27 cellular contexts compared by ENCODE assay signal in genomic region chr22:22894740-22895731, GRCh38. TPM values are rescaled to one million over a fixed set of nuclear protein-coding genes. Genes with fewer than 3 reads are reported as not detected.
A peak's percentile ranks its signal among the peaks of the same experiment; 100 is the strongest.
DNase-seq lines count a peak whose midpoint lies in the region; ATAC-seq, FAIRE-seq and TF ChIP-seq lines count a peak whose summit lies in the region.
"Had no signal": no experiment of that assay in that cellular context is flagged by ENCODE, and none has a peak within 500 bp of the region (broad histone marks: within the 10 kb centered on the region; RNA-seq: fewer than 3 reads in every experiment).

No MANE protein-coding gene starts in this region.

- H2AFZ ChIP-seq in OCI-LY1 (ENCODE audit: low read length): no peak overlapping the region
- no peak overlapping the region for H2AFZ ChIP-seq in HepG2 (ENCODE audit: low read length)

- no peak for FAIRE-seq in HepG2 (lab: Jason Lieb, UNC)

- H3K9me3 ChIP-seq in OCI-LY1 (ENCODE audit: low read length) (no peaks in the 10 kb centered on the region), upper lobe of left lung (no peaks in the 10 kb centered on the region), HepG2 (ENCODE audit: low read length) (no peaks in the 10 kb centered on the region)
- H3K9me3 ChIP-seq: HAP-1, left ventricle myocardium inferior, right atrium auricular region, suprapubic skin had no signal

- ATAC-seq in naive B cell (ENCODE audit: low read depth in 2 of 2) (peak; percentile 49 to 54), upper lobe of left lung (ENCODE audit: low FRiP score in 2 of 2) (no peak), HepG2 (no peak)
- ATAC-seq: activated CD4-positive, CD25-positive, alpha-beta regulatory T cell treated with anti-CD3 and anti-CD28 coated beads, Interleukin-2, amount 50 U/mL, for 24 hours; SK-N-SH treated with all-trans-retinoic acid at 6 μM for 48 hours had no signal

- no peaks in the 10 kb centered on the region for H4K20me1 ChIP-seq in OCI-LY1 (ENCODE audit: insufficient read depth, low read length)
- no peaks in the 10 kb centered on the region for H4K20me1 ChIP-seq in HepG2 (ENCODE audit: insufficient read depth, low read length)

- H3K4me3 Mint-ChIP-seq in activated naive CD4-positive, alpha-beta T cell treated with anti-CD3 and anti-CD28 coated beads, Interleukin-2, amount 10 ng/mL, durations not matched to agents 7 days and 5 days: no peak overlapping the region
- H3K4me3 Mint-ChIP-seq in activated naive CD4-positive, alpha-beta T cell treated with anti-CD3 and anti-CD28 coated beads for 36 hours: no peak overlapping the region
- peak overlapping the region; percentile 81 to 100 (median 98) for H3K4me3 Mint-ChIP-seq in naive B cell
- H3K4me3 Mint-ChIP-seq: immature natural killer cell had no signal

- TF ChIP-seq EP300 in upper lobe of left lung (IDR thresholded peaks at IDR 0.05) (no peak), HepG2 (IDR thresholded peaks at IDR 0.05; ENCODE audit: low read depth in 2 of 2, low read length in 2 of 2) (no peak), HepG2 (CRISPR knock-in tag; IDR thresholded peaks at IDR 0.05; ENCODE audit: borderline replicate concordance) (no peak)

- H3K36me3 Mint-ChIP-seq in activated naive CD4-positive, alpha-beta T cell treated with anti-CD3 and anti-CD28 coated beads, Interleukin-2, amount 10 ng/mL, durations not matched to agents 7 days and 5 days: no peaks in the 10 kb centered on the region
- no peaks in the 10 kb centered on the region for H3K36me3 Mint-ChIP-seq in activated naive CD4-positive, alpha-beta T cell treated with anti-CD3 and anti-CD28 coated beads for 36 hours (ENCODE audit: low read depth)
- peaks cover 23 to 43% of the 10 kb centered on the region in 2 donors for H3K36me3 Mint-ChIP-seq in naive B cell
- H3K36me3 Mint-ChIP-seq: CD4-positive, CD25-positive, alpha-beta regulatory T cell; immature natural killer cell had no signal

- H3K4me2 ChIP-seq in OCI-LY1 (ENCODE audit: low read length) (peak overlapping the region; percentile 100), HepG2 (ENCODE audit: low read depth, low read length) (no peak overlapping the region)

- H3K27ac Mint-ChIP-seq in activated naive CD4-positive, alpha-beta T cell treated with anti-CD3 and anti-CD28 coated beads, Interleukin-2, amount 10 ng/mL, durations not matched to agents 7 days and 5 days: no peak overlapping the region
- no peak overlapping the region for H3K27ac Mint-ChIP-seq in activated naive CD4-positive, alpha-beta T cell treated with anti-CD3 and anti-CD28 coated beads for 36 hours
- H3K27ac Mint-ChIP-seq in naive B cell: peak overlapping the region; percentile 58 to 98 (median 94)
- H3K27ac Mint-ChIP-seq: CD4-positive, CD25-positive, alpha-beta regulatory T cell had no signal

- no peaks in the 10 kb centered on the region for H3K9me3 Mint-ChIP-seq in activated naive CD4-positive, alpha-beta T cell treated with anti-CD3 and anti-CD28 coated beads, Interleukin-2, amount 10 ng/mL, durations not matched to agents 7 days and 5 days
- no peaks in the 10 kb centered on the region for H3K9me3 Mint-ChIP-seq in activated naive CD4-positive, alpha-beta T cell treated with anti-CD3 and anti-CD28 coated beads for 36 hours
- H3K9me3 Mint-ChIP-seq in naive B cell: peaks cover 0 to 2% (median 0%) of the 10 kb centered on the region in 7 donors
- H3K9me3 Mint-ChIP-seq: immature natural killer cell had no signal

- WGBS in upper lobe of left lung, 2 donors: 68 to 83% methylated on average over 6 to 16 of the region's 17 CpGs
- WGBS in HepG2 (ENCODE audit: low lambda C conversion rate): 4% methylated on average over 8 of the region's 17 CpGs

- CTCF ChIA-PET in activated naive CD4-positive, alpha-beta T cell treated with anti-CD3 and anti-CD28 coated beads, Interleukin-2, amount 10 ng/mL, durations not matched to agents 7 days and 5 days (lab: Charles Lee): interaction anchor here (0.8 to 1.6 kb wide), 2 partner anchors 60 to 62 kb away, joined by 3 to 4 read pairs; no protein-coding TSS in a partner anchor
- CTCF ChIA-PET in activated naive CD4-positive, alpha-beta T cell treated with anti-CD3 and anti-CD28 coated beads for 36 hours (lab: Charles Lee): no interaction called here
- CTCF ChIA-PET in HepG2 (lab: Yijun Ruan, JAX; ENCODE audit: low intra/inter-chr PET ratio, low total read pairs): no interaction called here

- peaks cover 57% of the 10 kb centered on the region for H3K27me3 Mint-ChIP-seq in activated naive CD4-positive, alpha-beta T cell treated with anti-CD3 and anti-CD28 coated beads, Interleukin-2, amount 10 ng/mL, durations not matched to agents 7 days and 5 days
- no peaks in the 10 kb centered on the region for H3K27me3 Mint-ChIP-seq in activated naive CD4-positive, alpha-beta T cell treated with anti-CD3 and anti-CD28 coated beads for 36 hours (ENCODE audit: low read depth)
- no peaks in the 10 kb centered on the region for H3K27me3 Mint-ChIP-seq in naive B cell

- DNase-seq in activated naive CD4-positive, alpha-beta T cell treated with anti-CD3 and anti-CD28 coated beads, Interleukin-2, amount 10 ng/mL, durations not matched to agents 7 days and 5 days: peak; percentile 14
- no peak for DNase-seq in activated naive CD4-positive, alpha-beta T cell treated with anti-CD3 and anti-CD28 coated beads for 36 hours
- DNase-seq in naive B cell (no peak), upper lobe of left lung (peak; percentile 11 to 35), GF-D8 (lab: John Stamatoyannopoulos, UW) (no peak), iPS-NIHi11 (ENCODE audit: low spot score) (no peak), HepG2 (ENCODE audit: low spot score) (no peak)
- DNase-seq: aorta; CD4-positive, CD25-positive, alpha-beta regulatory T cell; central memory CD4-positive, alpha-beta T cell; DMS 273 treated with DMSO at 0.1 percent for 48 hours; foreskin fibroblast; immature natural killer cell; left ventricle myocardium inferior; NCI-H1417; NCI-H2107; NCI-H510A; T-helper 9 cell had no signal

- peaks cover 82% of the 10 kb centered on the region for H3K36me3 ChIP-seq in OCI-LY1 (ENCODE audit: insufficient read depth, low read length)
- no peaks in the 10 kb centered on the region for H3K36me3 ChIP-seq in upper lobe of left lung
- H3K36me3 ChIP-seq in HepG2 (replicated peaks in 1 of 2; ENCODE audit: control insufficient read depth in 1 of 2, insufficient read depth in 2 of 2, low read length in 2 of 2): no peaks in the 10 kb centered on the region
- H3K36me3 ChIP-seq: HAP-1, left ventricle myocardium inferior, right atrium auricular region, suprapubic skin had no signal

- peak overlapping the region; percentile 100 for H3K4me3 ChIP-seq in OCI-LY1 (ENCODE audit: low read depth, low read length, poor library complexity, severe bottlenecking)
- H3K4me3 ChIP-seq in upper lobe of left lung: no peak overlapping the region
- no peak overlapping the region for H3K4me3 ChIP-seq in HepG2 (replicated peaks in 1 of 3; ENCODE audit: insufficient read depth in 1 of 3, low read depth in 2 of 3, low read length in 3 of 3)
- H3K4me3 ChIP-seq: HAP-1, left ventricle myocardium inferior, right atrium auricular region, suprapubic skin had no signal

- H3K4me1 ChIP-seq in OCI-LY1 (ENCODE audit: insufficient read depth, low read length, severe bottlenecking) (peaks cover 79% of the 10 kb centered on the region), upper lobe of left lung (no peaks in the 10 kb centered on the region), HepG2 (ENCODE audit: insufficient read depth, low read length) (no peaks in the 10 kb centered on the region)
- H3K4me1 ChIP-seq: HAP-1, left ventricle myocardium inferior, right atrium auricular region, suprapubic skin had no signal

- no TSS peak for BruUV-seq in HepG2 (replicated peaks; lab: Mats Ljungman, UMichigan)

- peaks cover 6% of the 10 kb centered on the region for H3K4me1 Mint-ChIP-seq in activated naive CD4-positive, alpha-beta T cell treated with anti-CD3 and anti-CD28 coated beads, Interleukin-2, amount 10 ng/mL, durations not matched to agents 7 days and 5 days
- no peaks in the 10 kb centered on the region for H3K4me1 Mint-ChIP-seq in activated naive CD4-positive, alpha-beta T cell treated with anti-CD3 and anti-CD28 coated beads for 36 hours (ENCODE audit: low read depth)
- H3K4me1 Mint-ChIP-seq in naive B cell: peaks cover 68 to 82% (median 78%) of the 10 kb centered on the region in 3 donors
- H3K4me1 Mint-ChIP-seq: CD4-positive, CD25-positive, alpha-beta regulatory T cell; immature natural killer cell had no signal

- in situ Hi-C loops in HepG2 (cut with HindIII; ENCODE audit: extremely low pct_ligation_motif_present, low pct_unique_long_range_greater_than_20kb): no loop called here

- H3K27me3 ChIP-seq in OCI-LY1 (ENCODE audit: insufficient read depth, low read length): no peaks in the 10 kb centered on the region
- H3K27me3 ChIP-seq in upper lobe of left lung: no peaks in the 10 kb centered on the region
- H3K27me3 ChIP-seq in HepG2 (ENCODE audit: control insufficient read depth in 1 of 2, insufficient read depth in 2 of 2, low read length in 2 of 2): peaks cover 1 to 37% of the 10 kb centered on the region in 2 experiments; a peak in 4 of 5 replicates
- H3K27me3 ChIP-seq: right atrium auricular region had no signal

- TF ChIP-seq POLR2A in upper lobe of left lung (IDR thresholded peaks at IDR 0.05) (no peak), HepG2 (IDR thresholded peaks at IDR 0.05; ENCODE audit: insufficient read depth in 1 of 2, low read depth in 2 of 2, low read length in 2 of 2) (no peak)

- POLR2A ChIA-PET in HepG2 (lab: Yijun Ruan, JAX): no interaction called here

- no peak for TF ChIP-seq RAD21 in HepG2 (CRISPR knock-in tag; IDR thresholded peaks at IDR 0.05)

- intact Hi-C loops in activated naive CD4-positive, alpha-beta T cell treated with anti-CD3 and anti-CD28 coated beads for 36 hours (cut with micrococcal nuclease): no loop called here
- intact Hi-C loops in HepG2 (cut with micrococcal nuclease; ENCODE audit: unreplicated experiment): no loop called here

- H3K9me2 ChIP-seq in OCI-LY1 (ENCODE audit: low read depth, low read length): no peaks in the 10 kb centered on the region

- H3F3A ChIP-seq in OCI-LY1 (ENCODE audit: insufficient read depth, low read length): peaks cover 16% of the 10 kb centered on the region; the same call in 1 of the 2 replicates

- H3K27ac ChIP-seq in OCI-LY1 (ENCODE audit: low read depth, low read length, poor library complexity, severe bottlenecking): peak overlapping the region; percentile 100
- no peak overlapping the region for H3K27ac ChIP-seq in upper lobe of left lung
- no peak overlapping the region for H3K27ac ChIP-seq in HepG2 (ENCODE audit: extremely low read length, insufficient read depth, low read length)
- H3K27ac ChIP-seq: epithelial cell of prostate, left ventricle myocardium inferior, right atrium auricular region, suprapubic skin had no signal

- H3K79me2 ChIP-seq in OCI-LY1 (ENCODE audit: insufficient read depth, low read length) (peaks cover 47% of the 10 kb centered on the region), HepG2 (ENCODE audit: insufficient read depth, low read length) (no peaks in the 10 kb centered on the region)

- H3K9ac ChIP-seq in OCI-LY1 (ENCODE audit: low read length): peak overlapping the region; percentile 100
- no peak overlapping the region for H3K9ac ChIP-seq in HepG2 (ENCODE audit: insufficient read depth, low read depth, low read length)

- TF ChIP-seq CTCF in OCI-LY1 (IDR thresholded peaks at IDR 0.05; ENCODE audit: low read length) (no peak), upper lobe of left lung (IDR thresholded peaks at IDR 0.05) (no peak), HepG2 (CRISPR knock-in tag; IDR thresholded peaks at IDR 0.05) (no peak)

RNA-seq across cellular contexts. Expression of gene IGLL5, which starts 7.4 kb away (rescaled TPM):
- total RNA-seq in activated naive CD4-positive, alpha-beta T cell treated with anti-CD3 and anti-CD28 coated beads for 36 hours: not detected
- polyA plus RNA-seq in naive B cell (ENCODE audit: low read depth in 6 of 6) (100 to 1,000 TPM; 233 to 640 (median 475) TPM), HepG2 (2011; rRNA removed) (not detected in 2 replicates)
- total RNA-seq in upper lobe of left lung (10 to 100 TPM in 4 of 6 donors, 1 to 10 TPM in 2; 4.3 to 58.5 (median 21.5) TPM), HepG2 (2016; rRNA removed; fragmentation: Illumina TruSeq; extraction: Trizol) (not detected in 2 replicates)
- total RNA-seq in HepG2 (2016; cell fraction: cytosol; rRNA removed; fragmentation: Illumina TruSeq; extraction: Trizol; ENCODE audit: low read depth): not detected in 2 replicates
- not detected in 2 replicates for total RNA-seq in HepG2 (2016; cell fraction: insoluble cytoplasmic fraction; rRNA removed; fragmentation: Illumina TruSeq; extraction: Trizol)
- not detected in 2 replicates for total RNA-seq in HepG2 (2016; cell fraction: membrane; rRNA removed; fragmentation: Illumina TruSeq; extraction: Trizol)
- total RNA-seq in HepG2 (2016; cell fraction: nucleus; rRNA removed; fragmentation: Illumina TruSeq; extraction: Trizol): not detected in 2 replicates
- polyA plus RNA-seq in HepG2 (2011; cell fraction: cytosol; rRNA removed): not detected in 2 replicates
- polyA plus RNA-seq in HepG2 (2011; cell fraction: nucleus; rRNA removed): not detected in 2 replicates
- polyA plus RNA-seq in HepG2 (2012): not detected in 2 replicates
- not detected in 2 replicates for polyA plus RNA-seq in HepG2 (2016; cell fraction: cytosol; fragmentation: Illumina TruSeq; extraction: Trizol; ENCODE audit: low read depth)
- not detected in 2 replicates for polyA plus RNA-seq in HepG2 (2016; cell fraction: insoluble cytoplasmic fraction; fragmentation: Illumina TruSeq; extraction: Trizol; ENCODE audit: low read depth)
- polyA plus RNA-seq in HepG2 (2016; cell fraction: membrane; fragmentation: Illumina TruSeq; extraction: Trizol; ENCODE audit: low read depth): not detected in 2 replicates
- not detected in 2 replicates for polyA plus RNA-seq in HepG2 (2016; cell fraction: nucleus; fragmentation: Illumina TruSeq; extraction: Trizol; ENCODE audit: insufficient read depth, low read depth)
- polyA minus RNA-seq in HepG2 (2011; rRNA and poly(A)+ RNA removed; ENCODE audit: low replicate concordance): not detected in 2 replicates
- not detected in 2 replicates for polyA minus RNA-seq in HepG2 (2011; cell fraction: cytosol; rRNA and poly(A)+ RNA removed)
- not detected in 2 replicates for polyA minus RNA-seq in HepG2 (2011; cell fraction: nucleus; rRNA and poly(A)+ RNA removed)
- total RNA-seq: G401, RPMI7951, suprapubic skin had no signal

Comparison
In these comparisons a context has a peak if more than half of its experiments do, and no peak if none do; other contexts are left out.
1. DNase-seq: peak in activated naive CD4-positive, alpha-beta T cell treated with anti-CD3 and anti-CD28 coated beads, Interleukin-2, amount 10 ng/mL, durations not matched to agents 7 days and 5 days (single experiment) and upper lobe of left lung (2 of 2); none in activated naive CD4-positive, alpha-beta T cell treated with anti-CD3 and anti-CD28 coated beads for 36 hours (single experiment), naive B cell (single experiment), GF-D8 (single experiment), iPS-NIHi11 (single experiment) and HepG2 (single experiment).
2. H3K27ac Mint-ChIP-seq: peak in naive B cell (6 of 6); none in activated naive CD4-positive, alpha-beta T cell treated with anti-CD3 and anti-CD28 coated beads, Interleukin-2, amount 10 ng/mL, durations not matched to agents 7 days and 5 days (single experiment) and activated naive CD4-positive, alpha-beta T cell treated with anti-CD3 and anti-CD28 coated beads for 36 hours (single experiment).
3. H3K4me3 Mint-ChIP-seq: peak in naive B cell (8 of 8); none in activated naive CD4-positive, alpha-beta T cell treated with anti-CD3 and anti-CD28 coated beads, Interleukin-2, amount 10 ng/mL, durations not matched to agents 7 days and 5 days (single experiment) and activated naive CD4-positive, alpha-beta T cell treated with anti-CD3 and anti-CD28 coated beads for 36 hours (single experiment).
4. ATAC-seq: peak in naive B cell (2 of 2); none in upper lobe of left lung (0 of 2) and HepG2 (single experiment).
5. RNA of gene IGLL5, which starts 7.4 kb away (total RNA-seq): 4.3 to 58.5 TPM in upper lobe of left lung; not detected in activated naive CD4-positive, alpha-beta T cell treated with anti-CD3 and anti-CD28 coated beads for 36 hours and not detected in HepG2; every median in the first group is over 4 times any median in the second.